Comparison of ENCODE assay signal across 1 cellular context in genomic region chrX:119791437-119792231, GRCh38.
TF ChIP-seq lines count a peak whose summit lies in the region.

Gene RPL39 (minus strand): TSS chrX:119791630. CDS start chrX:119791576, 54 bp downstream.

TF ChIP-seq in GM23338, 12 proteins besides CTCF, POLR2A, EP300 and RAD21 (continued from another document):
- TF ChIP-seq ZNF462 (CRISPR knock-in tag; IDR thresholded peaks at IDR 0.05) (no peak), ETS1 (IDR thresholded peaks at IDR 0.05) (0 out of 2 replicates have a peak, but pooled peaks have one; percentile 49), NANOG (IDR thresholded peaks at IDR 0.05; ENCODE audit: borderline replicate concordance) (no peak), REST (IDR thresholded peaks at IDR 0.05; ENCODE audit: unreplicated experiment) (no peak), ZNF114 (CRISPR knock-in tag; IDR thresholded peaks at IDR 0.05) (no peak), CREB1 (CRISPR knock-in tag; IDR thresholded peaks at IDR 0.05; ENCODE audit: low read depth) (peak; percentile 22; the same call in 1 of the 2 replicates), ZNF331 (CRISPR knock-in tag; IDR thresholded peaks at IDR 0.05; ENCODE audit: low read depth) (no peak), STAT1 (IDR thresholded peaks at IDR 0.05; ENCODE audit: unreplicated experiment) (no peak)
TF ChIP-seq in GM23338: peak in this region for 3.
